ENCODE assay signal across 8 cellular contexts in genomic region chr2:161160226-161161073, GRCh38. TPM values are rescaled to one million over a fixed set of nuclear protein-coding genes. Genes with fewer than 3 reads are reported as not detected.
DNase-seq lines count a peak whose midpoint lies in the region; ATAC-seq and TF ChIP-seq lines count a peak whose summit lies in the region.

Gene TANK (plus strand): TSS chr2:161160428. CDS start chr2:161179663, 19,235 bp downstream.

- TF ChIP-seq CTCF in PC-9 (conservative IDR thresholded peaks at IDR 0.05), result no peak

- H3K9me3 Mint-ChIP-seq in IgD-negative memory B cell, result no peaks in the 10 kb centered on the region

- peak within 1 kb of the TSS; percentile 74 for H2AFZ ChIP-seq in PC-9

- ATAC-seq in GM21529 (IDR thresholded peaks at IDR 0.05; ENCODE audit: unreplicated experiment), result peak; percentile 86

- peak; percentile 96 for TF ChIP-seq POLR2A in erythroblast (IDR thresholded peaks at IDR 0.05; ENCODE audit: low read length)

- peak within 1 kb of the TSS; percentile 76 for H3K4me3 ChIP-seq in PC-9
- H3K4me3 ChIP-seq in mucosa of stomach (ENCODE audit: low read length), result peak within 1 kb of the TSS; percentile 95

- H3K36me3 Mint-ChIP-seq in IgD-negative memory B cell, result peaks cover 8% of the 10 kb centered on the region

- H4K20me1 ChIP-seq in PC-9 (ENCODE audit: insufficient read depth), result peaks cover 2% of the 10 kb centered on the region; the same call in 1 of the 2 replicates

- no peaks in the 10 kb centered on the region for H3K9me2 ChIP-seq in PC-9 (ENCODE audit: insufficient read depth)

- BruUV-seq in PC-9 (replicated peaks; lab: Mats Ljungman, UMichigan), result TSS peak; percentile 97

- peak within 1 kb of the TSS; percentile 98 for H3K27ac ChIP-seq in PC-9

- H3K9me3 ChIP-seq in PC-9 (ENCODE audit: insufficient read depth, low read depth), result no peaks in the 10 kb centered on the region
- H3K9me3 ChIP-seq in mucosa of stomach (ENCODE audit: control insufficient read depth, low read length), result no peaks in the 10 kb centered on the region

- H3K27me3 ChIP-seq in PC-9 (ENCODE audit: insufficient read depth, low read depth) (no peaks in the 10 kb centered on the region), mucosa of stomach (ENCODE audit: control insufficient read depth, insufficient read depth, low read length) (no peaks in the 10 kb centered on the region)

- POLR2A ChIA-PET in PC-9 (lab: Charles Lee; ENCODE audit: unreplicated experiment), result interaction anchor here (0.6 kb wide), 1 partner anchor 513 kb away, joined by 6 read pairs; no protein-coding TSS in a partner anchor

- peak within 1 kb of the TSS; percentile 81 to 99 (median 82) for H3K27ac Mint-ChIP-seq in IgD-negative memory B cell

- H3F3A ChIP-seq in PC-9 (ENCODE audit: insufficient read depth, low read depth), result peaks cover 11% of the 10 kb centered on the region; the same call in 1 of the 2 replicates

- peak within 1 kb of the TSS; percentile 97 for H3K9ac ChIP-seq in mucosa of stomach (ENCODE audit: low read length)

- peaks cover 19% of the 10 kb centered on the region for H3K4me1 ChIP-seq in PC-9 (replicated peaks; ENCODE audit: insufficient read depth)
- H3K4me1 ChIP-seq in mucosa of stomach (ENCODE audit: control insufficient read depth, insufficient read depth, low read length), result peaks cover 5% of the 10 kb centered on the region

- peaks cover 44% of the 10 kb centered on the region for H3K79me2 ChIP-seq in PC-9 (ENCODE audit: low read depth)

- peak within 1 kb of the TSS; percentile 88 for H3K4me2 ChIP-seq in PC-9

- intact Hi-C loops in PC-9 (cut with micrococcal nuclease; ENCODE audit: unreplicated experiment), result loop anchor here (1.0 kb wide), 1 partner anchor 97 kb away; no protein-coding TSS in a partner anchor

- CTCF ChIA-PET in PC-9 (lab: Charles Lee), result no interaction called here

- peak; percentile 64 for DNase-seq in DMS114 treated with DMSO at 0.1 percent for 48 hours (lab: John Stamatoyannopoulos, UW; ENCODE audit: unreplicated experiment)
- DNase-seq in PC-9, result peak; percentile 79 to 86
- DNase-seq in activated T-cell treated with anti-CD3 and anti-CD28 coated beads, Interleukin-2, amount 50 U/mL, for 1 hour, result peak; percentile 87
- peak; percentile 97 for DNase-seq in erythroblast (lab: John Stamatoyannopoulos, UW)
- DNase-seq in stimulated activated CD8-positive, alpha-beta memory T cell treated with anti-CD3 and anti-CD28 coated beads, Interleukin-7, amount 100 ng/mL, for 1 hour (ENCODE audit: low read depth in 2 of 2), result peak; percentile 66 to 76

- H3K36me3 ChIP-seq in PC-9 (ENCODE audit: low read depth) (peaks cover 23% of the 10 kb centered on the region), mucosa of stomach (ENCODE audit: control insufficient read depth, insufficient read depth, low read length) (no peaks in the 10 kb centered on the region)

- peaks cover 27 to 57% (median 42%) of the 10 kb centered on the region in 3 donors for H3K4me1 Mint-ChIP-seq in IgD-negative memory B cell

- peak within 1 kb of the TSS; percentile 91 to 100 (median 97) for H3K4me3 Mint-ChIP-seq in IgD-negative memory B cell

- H3K27me3 Mint-ChIP-seq in IgD-negative memory B cell, result no peaks in the 10 kb centered on the region

RNA-seq across cellular contexts. Expression of gene TANK, which starts in this region (rescaled TPM):
- 90.1 TPM for polyA plus RNA-seq in IgD-negative memory B cell
- 31.3 and 46.1 TPM in 2 replicates for total RNA-seq in PC-9 (2021)

Comparison
In these comparisons a context has a peak if more than half of its experiments do, and no peak if none do; other contexts are left out.
1. Peak in every context shown above with its lines: DNase-seq, ATAC-seq, H3K4me3 ChIP-seq and H3K27ac ChIP-seq.